ENCODE assay signal across 12 cellular contexts in genomic region chr12:51855586-51856428, GRCh38. TPM values are rescaled to one million over a fixed set of nuclear protein-coding genes. Genes with fewer than 3 reads are reported as not detected.
DNase-seq lines count a peak whose midpoint lies in the region; ATAC-seq and TF ChIP-seq lines count a peak whose summit lies in the region.
"Had no signal": no experiment of that assay in that cellular context is flagged by ENCODE, and none has a peak within 500 bp of the region (broad histone marks: within the 10 kb centered on the region; RNA-seq: fewer than 3 reads in every experiment).

No MANE protein-coding gene starts in this region.

- H3K4me1 Mint-ChIP-seq in Caco-2 (ENCODE audit: low read depth, unreplicated experiment) (peaks cover 10% of the 10 kb centered on the region), CD14-positive monocyte (peaks cover 27% of the 10 kb centered on the region)

- DNase-seq in Caco-2 (peak; percentile 55 to 67), left ventricle myocardium superior (peak; percentile 58), osteoblast (ENCODE audit: insufficient read length, low spot score, missing footprints) (peak; percentile 97), globus pallidus (ENCODE audit: low spot score) (no peak), CD14-positive monocyte (ENCODE audit: low spot score) (no peak), NOMO-1 treated with dmso at 0.1 percent for 144 hours (lab: John Stamatoyannopoulos, UW; ENCODE audit: unreplicated experiment) (no peak)
- no peak for DNase-seq in activated naive CD4-positive, alpha-beta T cell treated with anti-CD3 and anti-CD28 coated beads, Interleukin-2, amount 50 U/mL, for 72 hours (ENCODE audit: low spot score in 2 of 2)
- DNase-seq: activated gamma-delta T cell treated with Interleukin-2 at 50 U/mL for 16 hours, NCI-H2081 treated with DMSO at 0.1 percent for 48 hours, uterus had no signal

- peak overlapping the region; percentile 85 for H3K4me2 ChIP-seq in osteoblast (ENCODE audit: insufficient read depth, low read length)

- intact Hi-C loops in Caco-2 (cut with micrococcal nuclease; ENCODE audit: unreplicated experiment) (no loop called here), left ventricle myocardium superior (cut with micrococcal nuclease) (no loop called here), CD14-positive monocyte (cut with micrococcal nuclease) (no loop called here)

- H3K4me3 ChIP-seq in Caco-2 (ENCODE audit: low read depth, low read length): peak overlapping the region; percentile 25
- H3K4me3 ChIP-seq in WI38 (ENCODE audit: low read depth, low read length): peak overlapping the region; percentile 32
- H3K4me3 ChIP-seq in osteoblast (ENCODE audit: insufficient read depth, low read length): peak overlapping the region; percentile 72
- H3K4me3 ChIP-seq: uterus had no signal

- BruUV-seq in Caco-2 (replicated peaks; lab: Mats Ljungman, UMichigan): no TSS peak

- ATAC-seq in left ventricle myocardium superior: peak; percentile 70
- no peak for ATAC-seq in activated naive CD4-positive, alpha-beta T cell treated with anti-CD3 and anti-CD28 coated beads, Interleukin-2, amount 50 U/mL, for 72 hours

- POLR2A ChIA-PET in Caco-2 (lab: Charles Lee): interaction anchor here (0.5 kb wide), 1 partner anchor 18 kb away, joined by 3 read pairs; no protein-coding TSS in a partner anchor

- H3K27me3 Mint-ChIP-seq in Caco-2 (ENCODE audit: insufficient read depth, unreplicated experiment): no peaks in the 10 kb centered on the region
- H3K27me3 Mint-ChIP-seq in CD14-positive monocyte (ENCODE audit: low read depth in 3 of 3): peaks cover 9 to 26% (median 15%) of the 10 kb centered on the region in 3 donors

- H3K9me3 ChIP-seq in Caco-2 (no peaks in the 10 kb centered on the region), osteoblast (ENCODE audit: low read depth, low read length) (no peaks in the 10 kb centered on the region)
- H3K9me3 ChIP-seq: uterus had no signal

- H3K36me3 Mint-ChIP-seq in Caco-2 (ENCODE audit: insufficient read depth, unreplicated experiment): no peaks in the 10 kb centered on the region
- peaks cover 0 to 1% of the 10 kb centered on the region in 2 donors for H3K36me3 Mint-ChIP-seq in CD14-positive monocyte
- no peaks in the 10 kb centered on the region for H3K36me3 Mint-ChIP-seq in activated naive CD4-positive, alpha-beta T cell treated with anti-CD3 and anti-CD28 coated beads, Interleukin-2, amount 50 U/mL, for 72 hours

- peak overlapping the region; percentile 95 for H2AFZ ChIP-seq in osteoblast (ENCODE audit: low read length)

- H3K27ac ChIP-seq in osteoblast (ENCODE audit: low read depth, low read length): no peak overlapping the region

- H3K4me1 ChIP-seq in Caco-2 (peaks cover 11% of the 10 kb centered on the region), osteoblast (ENCODE audit: insufficient read depth, low read length) (peaks cover 9% of the 10 kb centered on the region)
- H3K4me1 ChIP-seq: uterus had no signal

- H3K27ac Mint-ChIP-seq in Caco-2 (ENCODE audit: unreplicated experiment) (peak overlapping the region; percentile 65), CD14-positive monocyte (no peak overlapping the region)
- H3K27ac Mint-ChIP-seq in activated naive CD4-positive, alpha-beta T cell treated with anti-CD3 and anti-CD28 coated beads, Interleukin-2, amount 50 U/mL, for 72 hours: no peak overlapping the region
- H3K27ac Mint-ChIP-seq: T-helper 2 cell treated with Interferon-gamma antibody and Interleukin-4, amounts not matched to agents 5 μg/mL and 100 μg/mL, for 36 hours had no signal

- CTCF ChIA-PET in Caco-2 (lab: Charles Lee): interaction anchor here (2.0 kb wide), 1 partner anchor 19 kb away, joined by 6 read pairs; no protein-coding TSS in a partner anchor

- H3K4me3 Mint-ChIP-seq in Caco-2 (ENCODE audit: unreplicated experiment): peak overlapping the region; percentile 63
- no peak overlapping the region for H3K4me3 Mint-ChIP-seq in CD14-positive monocyte
- H3K4me3 Mint-ChIP-seq: T-helper 2 cell treated with Interferon-gamma antibody and Interleukin-4, amounts not matched to agents 5 μg/mL and 100 μg/mL, for 36 hours had no signal

- H3K9me3 Mint-ChIP-seq in Caco-2 (ENCODE audit: unreplicated experiment): no peaks in the 10 kb centered on the region
- H3K9me3 Mint-ChIP-seq in CD14-positive monocyte: peaks cover 0 to 2% (median 0%) of the 10 kb centered on the region in 7 donors
- H3K9me3 Mint-ChIP-seq in activated naive CD4-positive, alpha-beta T cell treated with anti-CD3 and anti-CD28 coated beads, Interleukin-2, amount 50 U/mL, for 72 hours: no peaks in the 10 kb centered on the region
- H3K9me3 Mint-ChIP-seq: T-helper 2 cell treated with Interferon-gamma antibody and Interleukin-4, amounts not matched to agents 5 μg/mL and 100 μg/mL, for 36 hours had no signal

- no peaks in the 10 kb centered on the region for H3K36me3 ChIP-seq in Caco-2 (ENCODE audit: control insufficient read depth, insufficient read depth, low read length)
- H3K36me3 ChIP-seq in osteoblast (ENCODE audit: insufficient read depth, low read length): no peaks in the 10 kb centered on the region
- H3K36me3 ChIP-seq: uterus had no signal

- no peaks in the 10 kb centered on the region for H3K79me2 ChIP-seq in osteoblast (ENCODE audit: insufficient read depth, low read length)

- H4K20me1 ChIP-seq in osteoblast (ENCODE audit: insufficient read depth, low read length): no peaks in the 10 kb centered on the region

- H3K27me3 ChIP-seq in Caco-2 (replicated peaks; ENCODE audit: control insufficient read depth, insufficient read depth, low read length) (no peaks in the 10 kb centered on the region), osteoblast (ENCODE audit: insufficient read depth, low read length) (no peaks in the 10 kb centered on the region)
- H3K27me3 ChIP-seq: uterus had no signal

- TF ChIP-seq CTCF in Caco-2 (IDR thresholded peaks at IDR 0.05; ENCODE audit: insufficient read depth in 1 of 2, low read depth in 1 of 2, low read length in 1 of 2, severe bottlenecking in 1 of 2, unreplicated experiment in 1 of 2): no peak
- no peak for TF ChIP-seq CTCF in WI38 (IDR thresholded peaks at IDR 0.05; ENCODE audit: low read depth, low read length)
- TF ChIP-seq CTCF in osteoblast (IDR thresholded peaks at IDR 0.05; ENCODE audit: extremely low read depth, low read depth, low read length): no peak
- no peak for TF ChIP-seq CTCF in CD14-positive monocyte (IDR thresholded peaks at IDR 0.05)

RNA-seq across cellular contexts. Expression of gene FIGNL2, which starts 7.3 kb away (rescaled TPM):
- 3.5 and 3.6 TPM in 2 replicates for total RNA-seq in Caco-2 (2022)
- 0.35 TPM for total RNA-seq in left ventricle myocardium superior
- 0.29 and 0.36 TPM in 2 replicates for total RNA-seq in osteoblast
- under 1 TPM in 1 of 2 donors, not detected in 1; 0.06 TPM for polyA plus RNA-seq in CD14-positive monocyte
- under 1 TPM; 0.30 to 0.54 TPM for total RNA-seq in activated naive CD4-positive, alpha-beta T cell treated with anti-CD3 and anti-CD28 coated beads, Interleukin-2, amount 50 U/mL, for 72 hours

RNA-seq across cellular contexts. Expression of gene ANKRD33, which starts 32.1 kb away (rescaled TPM):
- total RNA-seq in Caco-2 (2022): not detected in 2 replicates
- total RNA-seq in left ventricle myocardium superior: not detected
- total RNA-seq in osteoblast: not detected in 2 replicates
- not detected for polyA plus RNA-seq in CD14-positive monocyte
- total RNA-seq in activated naive CD4-positive, alpha-beta T cell treated with anti-CD3 and anti-CD28 coated beads, Interleukin-2, amount 50 U/mL, for 72 hours: not detected

RNA-seq across cellular contexts. Expression of gene ACVRL1, which starts 51.5 kb away (rescaled TPM):
- 0.74 TPM in 1 of 2 replicates, not detected in the other for total RNA-seq in Caco-2 (2022)
- total RNA-seq in left ventricle myocardium superior: 31.7 TPM
- total RNA-seq in osteoblast: 9.8 and 11.5 TPM in 2 replicates
- polyA plus RNA-seq in CD14-positive monocyte: 1 to 10 TPM; 1.5 to 2.0 TPM
- not detected for total RNA-seq in activated naive CD4-positive, alpha-beta T cell treated with anti-CD3 and anti-CD28 coated beads, Interleukin-2, amount 50 U/mL, for 72 hours

Comparison
In these comparisons a context has a peak if more than half of its experiments do, and no peak if none do; other contexts are left out.
1. DNase-seq: peak in Caco-2 (2 of 2), left ventricle myocardium superior (single experiment) and osteoblast (single experiment); none in globus pallidus (single experiment), CD14-positive monocyte (single experiment), NOMO-1 treated with dmso at 0.1 percent for 144 hours (single experiment) and activated naive CD4-positive, alpha-beta T cell treated with anti-CD3 and anti-CD28 coated beads, Interleukin-2, amount 50 U/mL, for 72 hours (0 of 2).
2. Peak in every context shown above with its lines, with median percentiles within 50 percentile points of each other: H3K4me3 ChIP-seq.